In genomic region chr19:55407625-55408319, GRCh38 we compare ENCODE assay signal across 8 cellular contexts. TPM values are rescaled to one million over a fixed set of nuclear protein-coding genes. Genes with fewer than 3 reads are reported as not detected.
DNase-seq lines count a peak whose midpoint lies in the region; ATAC-seq lines count a peak whose summit lies in the region.

TSS of gene UBE2S (minus strand) at chr19:55407788. CDS start at chr19:55407589, 199 bp downstream.

- peak within 1 kb of the TSS; percentile 89 to 100 (median 98) for H3K4me3 ChIP-seq in BLaER1 treated with 17β-estradiol and CSF1 and Interleukin-3, amounts not matched to agents 10 nM and 100 nM

- peaks cover 25 to 41% (median 38%) of the 10 kb centered on the region in 11 experiments for H3K36me3 ChIP-seq in BLaER1 treated with 17β-estradiol and CSF1 and Interleukin-3, amounts not matched to agents 10 nM and 100 nM

- H3K27ac ChIP-seq in BLaER1 treated with 17β-estradiol and CSF1 and Interleukin-3, amounts not matched to agents 10 nM and 100 nM, result peak within 1 kb of the TSS; percentile 91 to 99 (median 96)

- H3K9ac ChIP-seq in BLaER1 treated with 17β-estradiol and CSF1 and Interleukin-3, amounts not matched to agents 10 nM and 100 nM, result peak within 1 kb of the TSS; percentile 97 to 100 (median 99)

- H3K27me3 ChIP-seq in BLaER1 treated with 17β-estradiol and CSF1 and Interleukin-3, amounts not matched to agents 10 nM and 100 nM, result no peaks in the 10 kb centered on the region

- H3K4me1 ChIP-seq in BLaER1 treated with 17β-estradiol and CSF1 and Interleukin-3, amounts not matched to agents 10 nM and 100 nM, result peaks cover 39 to 48% (median 46%) of the 10 kb centered on the region in 10 experiments

- peaks cover 10 to 48% (median 42%) of the 10 kb centered on the region in 11 experiments; a peak in 21 of 22 replicates for H4K20me1 ChIP-seq in BLaER1 treated with 17β-estradiol and CSF1 and Interleukin-3, amounts not matched to agents 10 nM and 100 nM

- ATAC-seq in GM19351 (IDR thresholded peaks at IDR 0.05; ENCODE audit: unreplicated experiment), result peak; percentile 84
- peak; percentile 81 for ATAC-seq in HG03521 (IDR thresholded peaks at IDR 0.05; ENCODE audit: unreplicated experiment)
- peak; percentile 96 for ATAC-seq in left lobe of liver

- H3K4me2 ChIP-seq in BLaER1 treated with 17β-estradiol and CSF1 and Interleukin-3, amounts not matched to agents 10 nM and 100 nM, result peak within 1 kb of the TSS; percentile 92 to 100 (median 97)

- peaks cover 0 to 26% (median 17%) of the 10 kb centered on the region in 11 experiments; a peak in 15 of 22 replicates for H3K9me3 ChIP-seq in BLaER1 treated with 17β-estradiol and CSF1 and Interleukin-3, amounts not matched to agents 10 nM and 100 nM (replicated peaks in 1 of 11)

- DNase-seq in NCI-H748 (lab: John Stamatoyannopoulos, UW; ENCODE audit: unreplicated experiment) (peak; percentile 100), cortex of kidney (lab: John Stamatoyannopoulos, UW) (peak; percentile 78), left lobe of liver (ENCODE audit: low spot score) (peak; percentile 98)
- peak; percentile 94 for DNase-seq in activated CD4-positive, alpha-beta T cell treated with anti-CD3 and anti-CD28 coated beads, Interleukin-2, amount 50 U/mL, for 1 hour
- DNase-seq in stimulated activated CD4-positive, alpha-beta T cell treated with anti-CD3 and anti-CD28 coated beads, Interleukin-2, amount 100 ng/mL, for 4 hours (ENCODE audit: low read depth), result peak; percentile 95

RNA-seq across cellular contexts. Expression of gene UBE2S, which starts in this region (rescaled TPM):
- total RNA-seq in left lobe of liver, result 5.6 TPM

Comparison
In these comparisons a context has a peak if more than half of its experiments do, and no peak if none do; other contexts are left out.
1. Peak in every context shown above with its lines: DNase-seq, ATAC-seq, H3K4me3 ChIP-seq and H3K27ac ChIP-seq.